In the genomic region with DNA sequence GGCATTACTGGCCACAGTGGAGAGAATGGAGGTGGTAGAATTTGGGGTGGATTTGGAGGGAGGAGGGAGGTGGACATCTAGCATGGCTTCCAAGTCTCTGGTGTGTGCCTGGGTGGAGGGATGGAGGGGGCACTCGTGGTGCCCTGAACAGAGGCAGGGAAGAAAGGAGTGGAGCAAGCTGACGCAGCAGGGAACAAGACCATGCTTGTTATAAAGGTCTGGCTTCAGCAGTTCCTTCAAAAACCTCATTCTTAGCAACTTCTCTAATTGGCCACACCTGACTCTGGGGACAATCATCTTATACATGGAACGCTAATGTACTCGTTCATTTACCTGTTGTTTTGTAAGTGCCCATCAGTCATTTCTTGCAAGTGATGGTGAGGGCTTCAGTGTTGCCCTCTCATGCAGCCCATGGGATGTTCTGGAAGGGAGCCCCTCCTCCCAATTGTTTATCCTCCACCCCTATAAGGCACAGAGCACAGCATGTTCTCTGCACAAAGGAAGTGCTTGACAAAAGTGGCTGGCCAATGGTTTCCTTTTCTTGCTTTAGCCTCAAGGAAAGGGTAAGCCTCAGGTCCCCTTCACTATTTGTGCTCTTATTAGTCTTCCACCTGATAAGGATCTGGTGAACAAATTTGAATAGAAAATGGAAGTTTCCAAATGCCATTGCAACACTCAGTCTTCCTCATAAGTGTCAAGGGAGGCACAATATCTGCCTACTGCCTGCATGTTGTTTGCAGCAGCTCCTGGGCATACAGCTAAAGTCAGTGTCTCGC, we compare ENCODE assay signal across 11 cellular contexts. TPM values are rescaled to one million over a fixed set of nuclear protein-coding genes. Genes with fewer than 3 reads are reported as not detected.
A peak's percentile ranks its signal among the peaks of the same experiment; 100 is the strongest.
DNase-seq lines count a peak whose midpoint lies in the region; ATAC-seq and TF ChIP-seq lines count a peak whose summit lies in the region.
"Had no signal": no experiment of that assay in that cellular context is flagged by ENCODE, and none has a peak within 500 bp of the region (broad histone marks: within the 10 kb centered on the region; RNA-seq: fewer than 3 reads in every experiment).

No MANE protein-coding gene starts in this region.

- H3K9me3 ChIP-seq in Peyer's patch: no peaks in the 10 kb centered on the region
- H3K9me3 ChIP-seq: body of pancreas had no signal

- H3K36me3 ChIP-seq in Peyer's patch (no peaks in the 10 kb centered on the region), rectal smooth muscle tissue (ENCODE audit: control insufficient read depth, insufficient read depth, low read length) (no peaks in the 10 kb centered on the region)

- peak overlapping the region; percentile 38 to 78 (median 68) for H3K27ac ChIP-seq in Peyer's patch
- peak overlapping the region; percentile 50 for H3K27ac ChIP-seq in rectal smooth muscle tissue (ENCODE audit: low read depth, low read length)

- H3K4me3 ChIP-seq in Peyer's patch (peak overlapping the region in 1 of 4 donors; percentile 4), rectal smooth muscle tissue (ENCODE audit: low read length) (no peak overlapping the region)
- H3K4me3 ChIP-seq: body of pancreas had no signal

- TF ChIP-seq CTCF in Peyer's patch (IDR thresholded peaks at IDR 0.05): no peak

- H3K27me3 ChIP-seq in Peyer's patch (no peaks in the 10 kb centered on the region), rectal smooth muscle tissue (ENCODE audit: control insufficient read depth, insufficient read depth, low read length) (no peaks in the 10 kb centered on the region)
- H3K27me3 ChIP-seq: body of pancreas had no signal

- DNase-seq in GF-D8 (lab: John Stamatoyannopoulos, UW) (peak; percentile 97), Peyer's patch (peak in 2 of 3 donors; percentile 68 to 80), iPS-NIHi11 (ENCODE audit: low spot score) (no peak)
- DNase-seq: COR-L47, NCI-H446 had no signal

- ATAC-seq in esophagus mucosa: peak; percentile 70
- ATAC-seq in HG02981 (IDR thresholded peaks at IDR 0.05; ENCODE audit: unreplicated experiment): no peak
- ATAC-seq in GM18870 (IDR thresholded peaks at IDR 0.05; ENCODE audit: unreplicated experiment): no peak
- ATAC-seq in GM21529 (IDR thresholded peaks at IDR 0.05; ENCODE audit: unreplicated experiment): no peak
- ATAC-seq: body of pancreas had no signal

- H3K9ac ChIP-seq in rectal smooth muscle tissue (ENCODE audit: low read length): no peak overlapping the region

- TF ChIP-seq POLR2A in Peyer's patch (IDR thresholded peaks at IDR 0.05): no peak

- H3K4me1 ChIP-seq in Peyer's patch: peaks cover 0 to 40% (median 12%) of the 10 kb centered on the region in 4 donors
- peaks cover 36% of the 10 kb centered on the region for H3K4me1 ChIP-seq in rectal smooth muscle tissue (ENCODE audit: control insufficient read depth, insufficient read depth, low read length)

RNA-seq across cellular contexts. Expression of gene GFOD1, which starts 39.3 kb away (rescaled TPM):
- 10 to 100 TPM; 10.7 to 24.2 (median 17.6) TPM for total RNA-seq in Peyer's patch
- 22.8 TPM for total RNA-seq in esophagus mucosa
